1 cellular context compared by ENCODE assay signal in the genomic region with DNA sequence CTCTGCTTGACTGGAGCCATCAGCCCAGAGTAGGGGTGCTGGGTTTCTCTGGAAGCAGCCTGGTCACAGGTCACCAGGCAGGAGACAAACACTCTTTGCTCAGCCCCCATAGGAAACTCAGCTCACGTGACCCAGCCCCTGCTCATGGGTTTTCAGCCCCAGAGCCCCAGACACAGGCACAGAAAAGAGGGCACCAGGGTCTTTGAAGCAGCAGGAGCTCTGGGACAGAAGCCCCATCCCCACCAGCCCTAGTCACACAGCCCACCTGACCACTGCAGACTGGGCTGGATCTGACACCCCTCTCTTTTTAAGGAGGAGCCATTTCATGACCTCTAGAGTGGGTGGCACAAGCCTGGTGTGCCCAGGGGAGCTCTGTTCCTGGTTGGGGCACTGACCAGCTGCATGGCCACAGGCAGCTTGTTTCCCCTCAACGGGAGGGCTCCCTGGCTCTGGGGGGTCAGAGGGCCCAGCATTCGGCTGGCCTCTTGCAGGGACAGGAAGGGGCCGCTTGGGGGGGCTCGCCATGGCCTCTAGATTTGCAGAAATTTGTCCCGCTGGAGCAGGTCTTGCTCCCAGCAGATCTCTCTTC.
TF ChIP-seq lines count a peak whose summit lies in the region.

No MANE protein-coding gene starts in this region.

TF ChIP-seq in HepG2, 621 proteins besides CTCF, POLR2A, EP300 and RAD21 (continued from another document and continues in another):
- no peak for TF ChIP-seq GTF2F1 (IDR thresholded peaks at IDR 0.05; ENCODE audit: low read length)
- TF ChIP-seq, protein P1, sequence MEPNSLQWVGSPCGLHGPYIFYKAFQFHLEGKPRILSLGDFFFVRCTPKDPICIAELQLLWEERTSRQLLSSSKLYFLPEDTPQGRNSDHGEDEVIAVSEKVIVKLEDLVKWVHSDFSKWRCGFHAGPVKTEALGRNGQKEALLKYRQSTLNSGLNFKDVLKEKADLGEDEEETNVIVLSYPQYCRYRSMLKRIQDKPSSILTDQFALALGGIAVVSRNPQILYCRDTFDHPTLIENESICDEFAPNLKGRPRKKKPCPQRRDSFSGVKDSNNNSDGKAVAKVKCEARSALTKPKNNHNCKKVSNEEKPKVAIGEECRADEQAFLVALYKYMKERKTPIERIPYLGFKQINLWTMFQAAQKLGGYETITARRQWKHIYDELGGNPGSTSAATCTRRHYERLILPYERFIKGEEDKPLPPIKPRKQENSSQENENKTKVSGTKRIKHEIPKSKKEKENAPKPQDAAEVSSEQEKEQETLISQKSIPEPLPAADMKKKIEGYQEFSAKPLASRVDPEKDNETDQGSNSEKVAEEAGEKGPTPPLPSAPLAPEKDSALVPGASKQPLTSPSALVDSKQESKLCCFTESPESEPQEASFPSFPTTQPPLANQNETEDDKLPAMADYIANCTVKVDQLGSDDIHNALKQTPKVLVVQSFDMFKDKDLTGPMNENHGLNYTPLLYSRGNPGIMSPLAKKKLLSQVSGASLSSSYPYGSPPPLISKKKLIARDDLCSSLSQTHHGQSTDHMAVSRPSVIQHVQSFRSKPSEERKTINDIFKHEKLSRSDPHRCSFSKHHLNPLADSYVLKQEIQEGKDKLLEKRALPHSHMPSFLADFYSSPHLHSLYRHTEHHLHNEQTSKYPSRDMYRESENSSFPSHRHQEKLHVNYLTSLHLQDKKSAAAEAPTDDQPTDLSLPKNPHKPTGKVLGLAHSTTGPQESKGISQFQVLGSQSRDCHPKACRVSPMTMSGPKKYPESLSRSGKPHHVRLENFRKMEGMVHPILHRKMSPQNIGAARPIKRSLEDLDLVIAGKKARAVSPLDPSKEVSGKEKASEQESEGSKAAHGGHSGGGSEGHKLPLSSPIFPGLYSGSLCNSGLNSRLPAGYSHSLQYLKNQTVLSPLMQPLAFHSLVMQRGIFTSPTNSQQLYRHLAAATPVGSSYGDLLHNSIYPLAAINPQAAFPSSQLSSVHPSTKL (CRISPR knock-in tag; IDR thresholded peaks at IDR 0.05) = no peak; the same call in 1 of the 2 replicates
- no peak for TF ChIP-seq ETV6 (CRISPR knock-in tag; conservative IDR thresholded peaks at IDR 0.05)
- TF ChIP-seq, protein P2, sequence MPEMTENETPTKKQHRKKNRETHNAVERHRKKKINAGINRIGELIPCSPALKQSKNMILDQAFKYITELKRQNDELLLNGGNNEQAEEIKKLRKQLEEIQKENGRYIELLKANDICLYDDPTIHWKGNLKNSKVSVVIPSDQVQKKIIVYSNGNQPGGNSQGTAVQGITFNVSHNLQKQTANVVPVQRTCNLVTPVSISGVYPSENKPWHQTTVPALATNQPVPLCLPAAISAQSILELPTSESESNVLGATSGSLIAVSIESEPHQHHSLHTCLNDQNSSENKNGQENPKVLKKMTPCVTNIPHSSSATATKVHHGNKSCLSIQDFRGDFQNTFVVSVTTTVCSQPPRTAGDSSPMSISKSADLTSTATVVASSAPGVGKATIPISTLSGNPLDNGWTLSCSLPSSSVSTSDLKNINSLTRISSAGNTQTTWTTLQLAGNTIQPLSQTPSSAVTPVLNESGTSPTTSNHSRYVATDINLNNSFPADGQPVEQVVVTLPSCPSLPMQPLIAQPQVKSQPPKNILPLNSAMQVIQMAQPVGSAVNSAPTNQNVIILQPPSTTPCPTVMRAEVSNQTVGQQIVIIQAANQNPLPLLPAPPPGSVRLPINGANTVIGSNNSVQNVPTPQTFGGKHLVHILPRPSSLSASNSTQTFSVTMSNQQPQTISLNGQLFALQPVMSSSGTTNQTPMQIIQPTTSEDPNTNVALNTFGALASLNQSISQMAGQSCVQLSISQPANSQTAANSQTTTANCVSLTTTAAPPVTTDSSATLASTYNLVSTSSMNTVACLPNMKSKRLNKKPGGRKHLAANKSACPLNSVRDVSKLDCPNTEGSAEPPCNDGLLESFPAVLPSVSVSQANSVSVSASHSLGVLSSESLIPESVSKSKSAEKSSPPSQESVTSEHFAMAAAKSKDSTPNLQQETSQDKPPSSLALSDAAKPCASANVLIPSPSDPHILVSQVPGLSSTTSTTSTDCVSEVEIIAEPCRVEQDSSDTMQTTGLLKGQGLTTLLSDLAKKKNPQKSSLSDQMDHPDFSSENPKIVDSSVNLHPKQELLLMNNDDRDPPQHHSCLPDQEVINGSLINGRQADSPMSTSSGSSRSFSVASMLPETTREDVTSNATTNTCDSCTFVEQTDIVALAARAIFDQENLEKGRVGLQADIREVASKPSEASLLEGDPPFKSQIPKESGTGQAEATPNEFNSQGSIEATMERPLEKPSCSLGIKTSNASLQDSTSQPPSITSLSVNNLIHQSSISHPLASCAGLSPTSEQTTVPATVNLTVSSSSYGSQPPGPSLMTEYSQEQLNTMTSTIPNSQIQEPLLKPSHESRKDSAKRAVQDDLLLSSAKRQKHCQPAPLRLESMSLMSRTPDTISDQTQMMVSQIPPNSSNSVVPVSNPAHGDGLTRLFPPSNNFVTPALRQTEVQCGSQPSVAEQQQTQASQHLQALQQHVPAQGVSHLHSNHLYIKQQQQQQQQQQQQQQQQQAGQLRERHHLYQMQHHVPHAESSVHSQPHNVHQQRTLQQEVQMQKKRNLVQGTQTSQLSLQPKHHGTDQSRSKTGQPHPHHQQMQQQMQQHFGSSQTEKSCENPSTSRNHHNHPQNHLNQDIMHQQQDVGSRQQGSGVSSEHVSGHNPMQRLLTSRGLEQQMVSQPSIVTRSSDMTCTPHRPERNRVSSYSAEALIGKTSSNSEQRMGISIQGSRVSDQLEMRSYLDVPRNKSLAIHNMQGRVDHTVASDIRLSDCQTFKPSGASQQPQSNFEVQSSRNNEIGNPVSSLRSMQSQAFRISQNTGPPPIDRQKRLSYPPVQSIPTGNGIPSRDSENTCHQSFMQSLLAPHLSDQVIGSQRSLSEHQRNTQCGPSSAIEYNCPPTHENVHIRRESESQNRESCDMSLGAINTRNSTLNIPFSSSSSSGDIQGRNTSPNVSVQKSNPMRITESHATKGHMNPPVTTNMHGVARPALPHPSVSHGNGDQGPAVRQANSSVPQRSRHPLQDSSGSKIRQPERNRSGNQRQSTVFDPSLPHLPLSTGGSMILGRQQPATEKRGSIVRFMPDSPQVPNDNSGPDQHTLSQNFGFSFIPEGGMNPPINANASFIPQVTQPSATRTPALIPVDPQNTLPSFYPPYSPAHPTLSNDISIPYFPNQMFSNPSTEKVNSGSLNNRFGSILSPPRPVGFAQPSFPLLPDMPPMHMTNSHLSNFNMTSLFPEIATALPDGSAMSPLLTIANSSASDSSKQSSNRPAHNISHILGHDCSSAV (CRISPR knock-in tag; IDR thresholded peaks at IDR 0.05; ENCODE audit: borderline replicate concordance) = no peak
- no peak for TF ChIP-seq ELF1 (CRISPR knock-in tag; IDR thresholded peaks at IDR 0.05)
- TF ChIP-seq SAP130 (CRISPR knock-in tag; IDR thresholded peaks at IDR 0.05; ENCODE audit: low read depth) = 0 out of 2 replicates have a peak, but pooled peaks have one; percentile 11
- no peak for TF ChIP-seq ZFY (CRISPR knock-in tag; IDR thresholded peaks at IDR 0.05)
- no peak for TF ChIP-seq ARNT (IDR thresholded peaks at IDR 0.05)
- no peak for TF ChIP-seq YEATS4 (CRISPR knock-in tag; IDR thresholded peaks at IDR 0.05; ENCODE audit: borderline replicate concordance)
- TF ChIP-seq, protein P3, sequence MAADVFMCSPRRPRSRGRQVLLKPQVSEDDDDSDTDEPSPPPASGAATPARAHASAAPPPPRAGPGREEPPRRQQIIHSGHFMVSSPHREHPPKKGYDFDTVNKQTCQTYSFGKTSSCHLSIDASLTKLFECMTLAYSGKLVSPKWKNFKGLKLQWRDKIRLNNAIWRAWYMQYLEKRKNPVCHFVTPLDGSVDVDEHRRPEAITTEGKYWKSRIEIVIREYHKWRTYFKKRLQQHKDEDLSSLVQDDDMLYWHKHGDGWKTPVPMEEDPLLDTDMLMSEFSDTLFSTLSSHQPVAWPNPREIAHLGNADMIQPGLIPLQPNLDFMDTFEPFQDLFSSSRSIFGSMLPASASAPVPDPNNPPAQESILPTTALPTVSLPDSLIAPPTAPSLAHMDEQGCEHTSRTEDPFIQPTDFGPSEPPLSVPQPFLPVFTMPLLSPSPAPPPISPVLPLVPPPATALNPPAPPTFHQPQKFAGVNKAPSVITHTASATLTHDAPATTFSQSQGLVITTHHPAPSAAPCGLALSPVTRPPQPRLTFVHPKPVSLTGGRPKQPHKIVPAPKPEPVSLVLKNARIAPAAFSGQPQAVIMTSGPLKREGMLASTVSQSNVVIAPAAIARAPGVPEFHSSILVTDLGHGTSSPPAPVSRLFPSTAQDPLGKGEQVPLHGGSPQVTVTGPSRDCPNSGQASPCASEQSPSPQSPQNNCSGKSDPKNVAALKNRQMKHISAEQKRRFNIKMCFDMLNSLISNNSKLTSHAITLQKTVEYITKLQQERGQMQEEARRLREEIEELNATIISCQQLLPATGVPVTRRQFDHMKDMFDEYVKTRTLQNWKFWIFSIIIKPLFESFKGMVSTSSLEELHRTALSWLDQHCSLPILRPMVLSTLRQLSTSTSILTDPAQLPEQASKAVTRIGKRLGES (CRISPR knock-in tag; IDR thresholded peaks at IDR 0.05; ENCODE audit: borderline replicate concordance) = no peak
- TF ChIP-seq HOXA9 (CRISPR knock-in tag; IDR thresholded peaks at IDR 0.05; ENCODE audit: borderline replicate concordance) = no peak
- no peak for TF ChIP-seq XBP1 (CRISPR knock-in tag; IDR thresholded peaks at IDR 0.05)
- TF ChIP-seq, protein P4, sequence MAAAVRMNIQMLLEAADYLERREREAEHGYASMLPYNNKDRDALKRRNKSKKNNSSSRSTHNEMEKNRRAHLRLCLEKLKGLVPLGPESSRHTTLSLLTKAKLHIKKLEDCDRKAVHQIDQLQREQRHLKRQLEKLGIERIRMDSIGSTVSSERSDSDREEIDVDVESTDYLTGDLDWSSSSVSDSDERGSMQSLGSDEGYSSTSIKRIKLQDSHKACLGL (CRISPR knock-in tag; IDR thresholded peaks at IDR 0.05) = 0 out of 2 replicates have a peak, but pooled peaks have one; percentile 26
- TF ChIP-seq, protein P5, sequence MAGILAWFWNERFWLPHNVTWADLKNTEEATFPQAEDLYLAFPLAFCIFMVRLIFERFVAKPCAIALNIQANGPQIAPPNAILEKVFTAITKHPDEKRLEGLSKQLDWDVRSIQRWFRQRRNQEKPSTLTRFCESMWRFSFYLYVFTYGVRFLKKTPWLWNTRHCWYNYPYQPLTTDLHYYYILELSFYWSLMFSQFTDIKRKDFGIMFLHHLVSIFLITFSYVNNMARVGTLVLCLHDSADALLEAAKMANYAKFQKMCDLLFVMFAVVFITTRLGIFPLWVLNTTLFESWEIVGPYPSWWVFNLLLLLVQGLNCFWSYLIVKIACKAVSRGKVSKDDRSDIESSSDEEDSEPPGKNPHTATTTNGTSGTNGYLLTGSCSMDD (CRISPR knock-in tag; IDR thresholded peaks at IDR 0.05) = no peak
- TF ChIP-seq, protein P6, sequence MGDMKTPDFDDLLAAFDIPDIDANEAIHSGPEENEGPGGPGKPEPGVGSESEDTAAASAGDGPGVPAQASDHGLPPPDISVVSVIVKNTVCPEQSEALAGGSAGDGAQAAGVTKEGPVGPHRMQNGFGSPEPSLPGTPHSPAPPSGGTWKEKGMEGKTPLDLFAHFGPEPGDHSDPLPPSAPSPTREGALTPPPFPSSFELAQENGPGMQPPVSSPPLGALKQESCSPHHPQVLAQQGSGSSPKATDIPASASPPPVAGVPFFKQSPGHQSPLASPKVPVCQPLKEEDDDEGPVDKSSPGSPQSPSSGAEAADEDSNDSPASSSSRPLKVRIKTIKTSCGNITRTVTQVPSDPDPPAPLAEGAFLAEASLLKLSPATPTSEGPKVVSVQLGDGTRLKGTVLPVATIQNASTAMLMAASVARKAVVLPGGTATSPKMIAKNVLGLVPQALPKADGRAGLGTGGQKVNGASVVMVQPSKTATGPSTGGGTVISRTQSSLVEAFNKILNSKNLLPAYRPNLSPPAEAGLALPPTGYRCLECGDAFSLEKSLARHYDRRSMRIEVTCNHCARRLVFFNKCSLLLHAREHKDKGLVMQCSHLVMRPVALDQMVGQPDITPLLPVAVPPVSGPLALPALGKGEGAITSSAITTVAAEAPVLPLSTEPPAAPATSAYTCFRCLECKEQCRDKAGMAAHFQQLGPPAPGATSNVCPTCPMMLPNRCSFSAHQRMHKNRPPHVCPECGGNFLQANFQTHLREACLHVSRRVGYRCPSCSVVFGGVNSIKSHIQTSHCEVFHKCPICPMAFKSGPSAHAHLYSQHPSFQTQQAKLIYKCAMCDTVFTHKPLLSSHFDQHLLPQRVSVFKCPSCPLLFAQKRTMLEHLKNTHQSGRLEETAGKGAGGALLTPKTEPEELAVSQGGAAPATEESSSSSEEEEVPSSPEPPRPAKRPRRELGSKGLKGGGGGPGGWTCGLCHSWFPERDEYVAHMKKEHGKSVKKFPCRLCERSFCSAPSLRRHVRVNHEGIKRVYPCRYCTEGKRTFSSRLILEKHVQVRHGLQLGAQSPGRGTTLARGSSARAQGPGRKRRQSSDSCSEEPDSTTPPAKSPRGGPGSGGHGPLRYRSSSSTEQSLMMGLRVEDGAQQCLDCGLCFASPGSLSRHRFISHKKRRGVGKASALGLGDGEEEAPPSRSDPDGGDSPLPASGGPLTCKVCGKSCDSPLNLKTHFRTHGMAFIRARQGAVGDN (CRISPR knock-in tag; IDR thresholded peaks at IDR 0.05) = peak; percentile 45; the same call in 1 of the 2 replicates
- TF ChIP-seq ATM (IDR thresholded peaks at IDR 0.05; ENCODE audit: borderline replicate concordance) = no peak
- TF ChIP-seq, protein P7, sequence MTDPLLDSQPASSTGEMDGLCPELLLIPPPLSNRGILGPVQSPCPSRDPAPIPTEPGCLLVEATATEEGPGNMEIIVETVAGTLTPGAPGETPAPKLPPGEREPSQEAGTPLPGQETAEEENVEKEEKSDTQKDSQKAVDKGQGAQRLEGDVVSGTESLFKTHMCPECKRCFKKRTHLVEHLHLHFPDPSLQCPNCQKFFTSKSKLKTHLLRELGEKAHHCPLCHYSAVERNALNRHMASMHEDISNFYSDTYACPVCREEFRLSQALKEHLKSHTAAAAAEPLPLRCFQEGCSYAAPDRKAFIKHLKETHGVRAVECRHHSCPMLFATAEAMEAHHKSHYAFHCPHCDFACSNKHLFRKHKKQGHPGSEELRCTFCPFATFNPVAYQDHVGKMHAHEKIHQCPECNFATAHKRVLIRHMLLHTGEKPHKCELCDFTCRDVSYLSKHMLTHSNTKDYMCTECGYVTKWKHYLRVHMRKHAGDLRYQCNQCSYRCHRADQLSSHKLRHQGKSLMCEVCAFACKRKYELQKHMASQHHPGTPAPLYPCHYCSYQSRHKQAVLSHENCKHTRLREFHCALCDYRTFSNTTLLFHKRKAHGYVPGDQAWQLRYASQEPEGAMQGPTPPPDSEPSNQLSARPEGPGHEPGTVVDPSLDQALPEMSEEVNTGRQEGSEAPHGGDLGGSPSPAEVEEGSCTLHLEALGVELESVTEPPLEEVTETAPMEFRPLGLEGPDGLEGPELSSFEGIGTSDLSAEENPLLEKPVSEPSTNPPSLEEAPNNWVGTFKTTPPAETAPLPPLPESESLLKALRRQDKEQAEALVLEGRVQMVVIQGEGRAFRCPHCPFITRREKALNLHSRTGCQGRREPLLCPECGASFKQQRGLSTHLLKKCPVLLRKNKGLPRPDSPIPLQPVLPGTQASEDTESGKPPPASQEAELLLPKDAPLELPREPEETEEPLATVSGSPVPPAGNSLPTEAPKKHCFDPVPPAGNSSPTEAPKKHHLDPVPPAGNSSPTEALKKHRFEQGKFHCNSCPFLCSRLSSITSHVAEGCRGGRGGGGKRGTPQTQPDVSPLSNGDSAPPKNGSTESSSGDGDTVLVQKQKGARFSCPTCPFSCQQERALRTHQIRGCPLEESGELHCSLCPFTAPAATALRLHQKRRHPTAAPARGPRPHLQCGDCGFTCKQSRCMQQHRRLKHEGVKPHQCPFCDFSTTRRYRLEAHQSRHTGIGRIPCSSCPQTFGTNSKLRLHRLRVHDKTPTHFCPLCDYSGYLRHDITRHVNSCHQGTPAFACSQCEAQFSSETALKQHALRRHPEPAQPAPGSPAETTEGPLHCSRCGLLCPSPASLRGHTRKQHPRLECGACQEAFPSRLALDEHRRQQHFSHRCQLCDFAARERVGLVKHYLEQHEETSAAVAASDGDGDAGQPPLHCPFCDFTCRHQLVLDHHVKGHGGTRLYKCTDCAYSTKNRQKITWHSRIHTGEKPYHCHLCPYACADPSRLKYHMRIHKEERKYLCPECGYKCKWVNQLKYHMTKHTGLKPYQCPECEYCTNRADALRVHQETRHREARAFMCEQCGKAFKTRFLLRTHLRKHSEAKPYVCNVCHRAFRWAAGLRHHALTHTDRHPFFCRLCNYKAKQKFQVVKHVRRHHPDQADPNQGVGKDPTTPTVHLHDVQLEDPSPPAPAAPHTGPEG (CRISPR knock-in tag; IDR thresholded peaks at IDR 0.05) = no peak
- TF ChIP-seq ZNF713 (CRISPR knock-in tag; IDR thresholded peaks at IDR 0.05) = no peak
- no peak for TF ChIP-seq RBM39 (IDR thresholded peaks at IDR 0.05; ENCODE audit: low read depth, low read length, poor library complexity, severe bottlenecking)
